ENCODE assay signal across 33 cellular contexts in the genomic region with DNA sequence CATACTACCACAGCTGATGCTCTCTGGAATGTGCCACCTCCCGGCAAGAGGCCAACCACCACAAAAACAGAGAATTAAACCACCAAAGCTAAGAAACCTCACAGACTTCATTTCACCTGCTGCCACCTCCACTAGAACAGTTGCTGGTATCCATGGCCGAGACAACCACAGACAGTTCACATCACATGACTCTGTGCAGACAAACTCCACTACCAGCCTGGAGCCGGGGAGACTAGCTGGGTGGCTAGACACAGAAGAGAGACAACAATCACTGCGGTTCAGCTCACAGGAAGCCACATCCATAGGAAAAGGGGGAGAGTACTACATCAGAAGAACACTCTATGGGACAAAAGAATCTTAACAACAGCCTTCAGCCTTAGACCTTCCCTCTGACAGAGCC.
"Had no signal": no experiment of that assay in that cellular context is flagged by ENCODE, and none has a peak within 500 bp of the region (broad histone marks: within the 10 kb centered on the region; RNA-seq: fewer than 3 reads in every experiment).

No MANE protein-coding gene starts in this region.

- H3K9me3 ChIP-seq: uterus had no signal

- H3K27ac Mint-ChIP-seq: activated CD4-positive, alpha-beta memory T cell treated with anti-CD3 and anti-CD28 coated beads for 36 hours; activated CD4-positive, alpha-beta T cell treated with anti-CD3 and anti-CD28 coated beads, Interleukin-2, amount 10 ng/mL, durations not matched to agents 24 days and 14 days; activated naive CD8-positive, alpha-beta T cell; activated T-cell treated with anti-CD3 and anti-CD28 coated beads, Interleukin-2, amount 50 U/mL, for 72 hours; immature natural killer cell; mesothelial cell of epicardium; stimulated activated naive CD8-positive, alpha-beta T cell treated with anti-CD3 and anti-CD28 coated beads, Interleukin-15, Interleukin-2, amounts not matched to agents 100 ng/mL and 50 ng/mL, for 24 hours; T-helper 17 cell; type B pancreatic cell had no signal

- H3K27me3 ChIP-seq: dorsolateral prefrontal cortex, uterus had no signal

- H3K4me1 Mint-ChIP-seq: mesothelial cell of epicardium had no signal

- ATAC-seq: activated T-cell treated with anti-CD3 and anti-CD28 coated beads, Interleukin-2, amount 50 U/mL, for 72 hours; left colon; naive thymus-derived CD4-positive, alpha-beta T cell; sciatic nerve; stimulated activated effector memory CD8-positive, alpha-beta T cell treated with anti-CD3 and anti-CD28 coated beads, Interleukin-12 subunit alpha, Interleukin-12 subunit beta, amount 100 ng/mL, for 72 hours; T-helper 17 cell had no signal

- H3K27ac ChIP-seq: coronary artery, dorsolateral prefrontal cortex, skin epidermis, uterus, WERI-Rb-1 had no signal

- DNase-seq: activated CD4-positive, alpha-beta memory T cell treated with anti-CD3 and anti-CD28 coated beads for 36 hours; activated CD4-positive, alpha-beta T cell treated with anti-CD3 and anti-CD28 coated beads, Interleukin-2, amount 10 ng/mL, durations not matched to agents 24 days and 14 days; activated CD4-positive, CD25-positive, alpha-beta regulatory T cell treated with anti-CD3 and anti-CD28 coated beads, Interleukin-2, amount 50 U/mL, for 72 hours; activated effector memory CD4-positive, alpha-beta T cell treated with Interleukin-2 at 50 U/mL for 16 hours; activated naive CD4-positive, alpha-beta T cell treated with Interleukin-2 at 50 U/mL for 16 hours; activated T-cell treated with anti-CD3 and anti-CD28 coated beads, Interleukin-2, amount 50 U/mL, for 72 hours; anterior cingulate cortex; cerebellar nuclear complex; dorsolateral prefrontal cortex; effector memory CD4-positive, alpha-beta T cell; foreskin fibroblast; head of caudate nucleus; hypothalamus; immature natural killer cell; kidney; left colon; mammary epithelial cell; naive thymus-derived CD4-positive, alpha-beta T cell; posterior cingulate gyrus; stimulated activated CD4-positive, alpha-beta T cell treated with anti-CD3 and anti-CD28 coated beads, Interleukin-12 subunit alpha, Interleukin-12 subunit beta, amount 100 ng/mL, for 4 hours; stimulated activated CD4-positive, alpha-beta T cell treated with anti-CD3 and anti-CD28 coated beads, Interleukin-4, amount 100 ng/mL, for 24 hours; T-helper 17 cell; T1000; uterus; WERI-Rb-1 had no signal

- H3K4me1 ChIP-seq: uterus had no signal

- H3K9me3 Mint-ChIP-seq: activated T-cell treated with anti-CD3 and anti-CD28 coated beads, Interleukin-2, amount 50 U/mL, for 72 hours; immature natural killer cell; stimulated activated effector memory CD8-positive, alpha-beta T cell treated with anti-CD3 and anti-CD28 coated beads, Interleukin-12 subunit alpha, Interleukin-12 subunit beta, amount 100 ng/mL, for 72 hours; stimulated activated naive CD8-positive, alpha-beta T cell treated with anti-CD3 and anti-CD28 coated beads, Interleukin-15, Interleukin-2, amounts not matched to agents 100 ng/mL and 50 ng/mL, for 24 hours had no signal

- H3K4me3 Mint-ChIP-seq: activated CD4-positive, alpha-beta memory T cell treated with anti-CD3 and anti-CD28 coated beads for 36 hours; activated CD4-positive, alpha-beta T cell treated with anti-CD3 and anti-CD28 coated beads, Interleukin-2, amount 10 ng/mL, durations not matched to agents 24 days and 14 days; activated naive CD8-positive, alpha-beta T cell; activated T-cell treated with anti-CD3 and anti-CD28 coated beads, Interleukin-2, amount 50 U/mL, for 72 hours; immature natural killer cell; mesothelial cell of epicardium; naive thymus-derived CD4-positive, alpha-beta T cell; stimulated activated effector memory CD8-positive, alpha-beta T cell treated with anti-CD3 and anti-CD28 coated beads, Interleukin-12 subunit alpha, Interleukin-12 subunit beta, amount 100 ng/mL, for 72 hours; stimulated activated naive CD8-positive, alpha-beta T cell treated with anti-CD3 and anti-CD28 coated beads, Interleukin-15, Interleukin-2, amounts not matched to agents 100 ng/mL and 50 ng/mL, for 24 hours; T-helper 17 cell; type B pancreatic cell had no signal

- H3K27me3 Mint-ChIP-seq: activated CD4-positive, alpha-beta memory T cell treated with anti-CD3 and anti-CD28 coated beads for 36 hours; activated CD4-positive, alpha-beta T cell treated with anti-CD3 and anti-CD28 coated beads, Interleukin-2, amount 10 ng/mL, durations not matched to agents 24 days and 14 days; activated naive CD8-positive, alpha-beta T cell; naive thymus-derived CD4-positive, alpha-beta T cell; stimulated activated naive CD8-positive, alpha-beta T cell treated with anti-CD3 and anti-CD28 coated beads, Interleukin-15, Interleukin-2, amounts not matched to agents 100 ng/mL and 50 ng/mL, for 24 hours; T-helper 17 cell; type B pancreatic cell had no signal
